ENCODE assay signal across 19 cellular contexts in the genomic region with DNA sequence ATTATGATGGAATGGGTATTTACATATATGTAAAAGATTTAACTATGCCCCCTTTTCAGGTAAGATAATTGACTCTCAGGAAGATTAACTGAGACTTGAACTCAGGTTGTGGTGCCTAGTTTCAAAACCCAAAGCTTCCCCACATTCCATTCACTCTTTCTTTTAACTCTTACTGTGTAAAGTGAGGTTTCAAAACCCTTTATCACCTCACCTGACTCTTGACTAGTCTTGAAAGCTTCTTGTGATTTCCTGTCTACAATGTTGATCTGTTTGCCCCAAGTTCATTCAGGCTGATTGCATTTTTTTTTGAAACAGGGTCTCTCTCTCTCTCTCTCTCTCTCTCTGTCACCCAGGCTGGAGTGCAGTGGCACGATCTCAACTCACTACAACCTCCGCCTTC. TPM values are rescaled to one million over a fixed set of nuclear protein-coding genes. Genes with fewer than 3 reads are reported as not detected.
DNase-seq lines count a peak whose midpoint lies in the region; ATAC-seq and TF ChIP-seq lines count a peak whose summit lies in the region.
"Had no signal": no experiment of that assay in that cellular context is flagged by ENCODE, and none has a peak within 500 bp of the region (broad histone marks: within the 10 kb centered on the region; RNA-seq: fewer than 3 reads in every experiment).

No MANE protein-coding gene starts in this region.

- H3K9me3 ChIP-seq in HCT116 (ENCODE audit: control insufficient read depth in 1 of 2, insufficient read depth in 1 of 2, low read depth in 1 of 2, low read length in 2 of 2) (no peaks in the 10 kb centered on the region), breast epithelium (no peaks in the 10 kb centered on the region), right cardiac atrium (ENCODE audit: control insufficient read depth, low read length) (no peaks in the 10 kb centered on the region), right atrium auricular region (no peaks in the 10 kb centered on the region)
- H3K9me3 ChIP-seq: BLaER1, Caco-2 had no signal

- H3K4me3 ChIP-seq in HCT116 (replicated peaks in 1 of 2; ENCODE audit: low read depth in 1 of 2, low read length in 2 of 2) = no peak overlapping the region
- no peak overlapping the region for H3K4me3 ChIP-seq in breast epithelium
- H3K4me3 ChIP-seq in right cardiac atrium (ENCODE audit: low read length) = no peak overlapping the region
- no peak overlapping the region for H3K4me3 ChIP-seq in right atrium auricular region
- H3K4me3 ChIP-seq: BLaER1 had no signal

- TF ChIP-seq CTCF in HCT116 (IDR thresholded peaks at IDR 0.05 in 2 of 3, conservative IDR thresholded peaks at IDR 0.05 in 1 of 3; ENCODE audit: borderline replicate concordance in 1 of 3, insufficient read depth in 1 of 3, low read depth in 2 of 3, low read length in 2 of 3) (no peak), breast epithelium (IDR thresholded peaks at IDR 0.05) (no peak), right atrium auricular region (IDR thresholded peaks at IDR 0.05) (no peak)

- H3K27ac ChIP-seq in HCT116 (ENCODE audit: low read depth, low read length) (no peak overlapping the region), breast epithelium (no peak overlapping the region), right cardiac atrium (ENCODE audit: low read length) (no peak overlapping the region), right atrium auricular region (no peak overlapping the region)
- H3K27ac ChIP-seq: BLaER1 had no signal

- intact Hi-C loops in HCT116 (cut with micrococcal nuclease) (no loop called here), breast epithelium (cut with DNase I; ENCODE audit: low total_unique reads) (no loop called here), right cardiac atrium (cut with DNase I) (no loop called here)
- intact Hi-C loops in activated T-helper 1 cell treated with anti-CD3 and anti-CD28 coated beads, Interleukin-12 subunit alpha, Interleukin-12 subunit beta, Interleukin-2, Interleukin-4 antibody, amounts not matched to agents 30 ng/mL and 10 ng/mL and 1 ng/mL, durations not matched to agents 14 hours and 24 hours and 36 hours (cut with micrococcal nuclease) = no loop called here

- TF ChIP-seq POLR2A in HCT116 (IDR thresholded peaks at IDR 0.05; ENCODE audit: borderline replicate concordance, extremely low read depth, insufficient read depth, insufficient read length) (no peak), breast epithelium (IDR thresholded peaks at IDR 0.05) (no peak)

- CTCF ChIA-PET in activated CD4-positive, alpha-beta T cell treated with anti-CD3 and anti-CD28 coated beads, Interleukin-2, amount 10 ng/mL, durations not matched to agents 7 days and 5 days (lab: Charles Lee) = interaction anchor here (1.3 kb wide), 1 partner anchor 11 kb away, joined by 3 read pairs; no protein-coding TSS in a partner anchor
- CTCF ChIA-PET in HCT116 (lab: Charles Lee) = no interaction called here

- peaks cover 2% of the 10 kb centered on the region for H3K36me3 Mint-ChIP-seq in activated CD4-positive, alpha-beta T cell treated with anti-CD3 and anti-CD28 coated beads, Interleukin-2, amount 10 ng/mL, durations not matched to agents 7 days and 5 days (ENCODE audit: low read depth)
- H3K36me3 Mint-ChIP-seq in activated T-helper 1 cell treated with anti-CD3 and anti-CD28 coated beads, Interleukin-12 subunit alpha, Interleukin-12 subunit beta, Interleukin-2, Interleukin-4 antibody, amounts not matched to agents 30 ng/mL and 10 ng/mL and 1 ng/mL, durations not matched to agents 14 hours and 24 hours and 36 hours (ENCODE audit: low read depth) = no peaks in the 10 kb centered on the region
- H3K36me3 Mint-ChIP-seq: CD8-positive, alpha-beta memory T cell; IgD-negative memory B cell had no signal

- H3K9me3 Mint-ChIP-seq in activated CD4-positive, alpha-beta T cell treated with anti-CD3 and anti-CD28 coated beads, Interleukin-2, amount 10 ng/mL, durations not matched to agents 7 days and 5 days = peaks cover 2% of the 10 kb centered on the region
- H3K9me3 Mint-ChIP-seq in activated T-helper 1 cell treated with anti-CD3 and anti-CD28 coated beads, Interleukin-12 subunit alpha, Interleukin-12 subunit beta, Interleukin-2, Interleukin-4 antibody, amounts not matched to agents 30 ng/mL and 10 ng/mL and 1 ng/mL, durations not matched to agents 14 hours and 24 hours and 36 hours = no peaks in the 10 kb centered on the region
- H3K9me3 Mint-ChIP-seq: H9, HFFc6, IgD-negative memory B cell had no signal

- ATAC-seq in HCT116 (no peak), right cardiac atrium (no peak)

- H3K9me2 ChIP-seq in HCT116 (ENCODE audit: insufficient read depth) = no peaks in the 10 kb centered on the region

- no TSS peak for BruUV-seq in HCT116 (replicated peaks; lab: Mats Ljungman, UMichigan)

- no peak for TF ChIP-seq RAD21 in HCT116 (IDR thresholded peaks at IDR 0.05; ENCODE audit: low read depth)

- H3K4me1 Mint-ChIP-seq in activated CD4-positive, alpha-beta T cell treated with anti-CD3 and anti-CD28 coated beads, Interleukin-2, amount 10 ng/mL, durations not matched to agents 7 days and 5 days = peaks cover 9% of the 10 kb centered on the region
- peaks cover 8% of the 10 kb centered on the region for H3K4me1 Mint-ChIP-seq in activated T-helper 1 cell treated with anti-CD3 and anti-CD28 coated beads, Interleukin-12 subunit alpha, Interleukin-12 subunit beta, Interleukin-2, Interleukin-4 antibody, amounts not matched to agents 30 ng/mL and 10 ng/mL and 1 ng/mL, durations not matched to agents 14 hours and 24 hours and 36 hours (ENCODE audit: low read depth)
- H3K4me1 Mint-ChIP-seq: CD8-positive, alpha-beta memory T cell; IgD-negative memory B cell had no signal

- H3K36me3 ChIP-seq in HCT116 (ENCODE audit: control insufficient read depth in 1 of 2, insufficient read depth in 2 of 2, low read length in 2 of 2) (no peaks in the 10 kb centered on the region), breast epithelium (no peaks in the 10 kb centered on the region), right atrium auricular region (no peaks in the 10 kb centered on the region)
- H3K36me3 ChIP-seq: BLaER1 had no signal

- RAD21 ChIA-PET in HCT116 (lab: Charles Lee; ENCODE audit: low non-redundant PET in 1 of 2, low total read pairs in 2 of 2, uncharacterized antibody in 2 of 2, unreplicated experiment in 2 of 2) = no interaction called here

- no peaks in the 10 kb centered on the region for H4K20me1 ChIP-seq in HCT116 (ENCODE audit: insufficient read depth)
- H4K20me1 ChIP-seq: BLaER1 had no signal

- POLR2A ChIA-PET in activated CD4-positive, alpha-beta T cell treated with anti-CD3 and anti-CD28 coated beads, Interleukin-2, amount 10 ng/mL, durations not matched to agents 7 days and 5 days (lab: Charles Lee) = no interaction called here
- POLR2A ChIA-PET in HCT116 (lab: Charles Lee) = no interaction called here

- H3K9ac ChIP-seq in HCT116 (ENCODE audit: low read length) = no peak overlapping the region
- H3K9ac ChIP-seq: BLaER1 had no signal

- H3K27me3 ChIP-seq in HCT116 (ENCODE audit: insufficient read depth, low read length) (no peaks in the 10 kb centered on the region), breast epithelium (no peaks in the 10 kb centered on the region), right cardiac atrium (ENCODE audit: control insufficient read depth, insufficient read depth) (no peaks in the 10 kb centered on the region), right atrium auricular region (no peaks in the 10 kb centered on the region)
- H3K27me3 ChIP-seq: BLaER1 had no signal

- no peak overlapping the region for H3K4me3 Mint-ChIP-seq in activated CD4-positive, alpha-beta T cell treated with anti-CD3 and anti-CD28 coated beads, Interleukin-2, amount 10 ng/mL, durations not matched to agents 7 days and 5 days
- no peak overlapping the region for H3K4me3 Mint-ChIP-seq in activated T-helper 1 cell treated with anti-CD3 and anti-CD28 coated beads, Interleukin-12 subunit alpha, Interleukin-12 subunit beta, Interleukin-2, Interleukin-4 antibody, amounts not matched to agents 30 ng/mL and 10 ng/mL and 1 ng/mL, durations not matched to agents 14 hours and 24 hours and 36 hours
- H3K4me3 Mint-ChIP-seq: CD8-positive, alpha-beta memory T cell; H9; HFFc6; IgD-negative memory B cell had no signal

- WGBS in right cardiac atrium = 73% methylated on average over 2 of the region's 2 CpGs

- H3K27ac Mint-ChIP-seq in activated CD4-positive, alpha-beta T cell treated with anti-CD3 and anti-CD28 coated beads, Interleukin-2, amount 10 ng/mL, durations not matched to agents 7 days and 5 days = peak overlapping the region; percentile 63
- H3K27ac Mint-ChIP-seq in activated T-helper 1 cell treated with anti-CD3 and anti-CD28 coated beads, Interleukin-12 subunit alpha, Interleukin-12 subunit beta, Interleukin-2, Interleukin-4 antibody, amounts not matched to agents 30 ng/mL and 10 ng/mL and 1 ng/mL, durations not matched to agents 14 hours and 24 hours and 36 hours = peak overlapping the region; percentile 46
- H3K27ac Mint-ChIP-seq: CD8-positive, alpha-beta memory T cell; H9; HFFc6; IgD-negative memory B cell had no signal

- no peak for DNase-seq in activated CD4-positive, alpha-beta T cell treated with anti-CD3 and anti-CD28 coated beads, Interleukin-2, amount 10 ng/mL, durations not matched to agents 7 days and 5 days
- DNase-seq in activated CD4-positive, alpha-beta T cell treated with anti-CD3 and anti-CD28 coated beads, Interleukin-2, amount 50 U/mL, for 4 hours = no peak
- DNase-seq in HCT116 (ENCODE audit: low read depth, low spot score) (no peak), breast epithelium (ENCODE audit: low spot score in 2 of 2) (no peak), right cardiac atrium (no peak), NCI-H146 (lab: John Stamatoyannopoulos, UW) (no peak), right atrium auricular region (ENCODE audit: low spot score) (no peak)
- DNase-seq in activated T-helper 1 cell treated with anti-CD3 and anti-CD28 coated beads, Interleukin-12 subunit alpha, Interleukin-12 subunit beta, Interleukin-2, Interleukin-4 antibody, amounts not matched to agents 30 ng/mL and 10 ng/mL and 1 ng/mL, durations not matched to agents 14 hours and 24 hours and 36 hours (ENCODE audit: low spot score) = no peak
- DNase-seq: 8988T; AML-193; Caco-2; CD8-positive, alpha-beta memory T cell; DND-41; GF-D8; GOT3; H9; HFFc6 had no signal

- H3K4me1 ChIP-seq in HCT116 (ENCODE audit: control insufficient read depth in 1 of 2, insufficient read depth in 2 of 2, low read length in 2 of 2) (no peaks in the 10 kb centered on the region), breast epithelium (no peaks in the 10 kb centered on the region), right cardiac atrium (ENCODE audit: control insufficient read depth, insufficient read depth, low read length) (no peaks in the 10 kb centered on the region), right atrium auricular region (peaks cover 0 to 9% of the 10 kb centered on the region in 2 donors)
- H3K4me1 ChIP-seq: Caco-2 had no signal

- H3K4me2 ChIP-seq in HCT116 (ENCODE audit: low read length) = no peak overlapping the region
- H3K4me2 ChIP-seq: BLaER1 had no signal

- H3K27me3 Mint-ChIP-seq in activated CD4-positive, alpha-beta T cell treated with anti-CD3 and anti-CD28 coated beads, Interleukin-2, amount 10 ng/mL, durations not matched to agents 7 days and 5 days = peaks cover 1% of the 10 kb centered on the region
- H3K27me3 Mint-ChIP-seq in activated T-helper 1 cell treated with anti-CD3 and anti-CD28 coated beads, Interleukin-12 subunit alpha, Interleukin-12 subunit beta, Interleukin-2, Interleukin-4 antibody, amounts not matched to agents 30 ng/mL and 10 ng/mL and 1 ng/mL, durations not matched to agents 14 hours and 24 hours and 36 hours (ENCODE audit: insufficient read depth) = no peaks in the 10 kb centered on the region

- peak overlapping the region; percentile 40 for H2AFZ ChIP-seq in HCT116 (ENCODE audit: low read depth, low read length, poor library complexity, severe bottlenecking)

- H3K79me2 ChIP-seq in HCT116 (ENCODE audit: insufficient read depth, low read length) = no peaks in the 10 kb centered on the region

RNA-seq across cellular contexts. Expression of gene RAPGEF2, which starts 40.5 kb away (rescaled TPM):
- total RNA-seq in activated CD4-positive, alpha-beta T cell treated with anti-CD3 and anti-CD28 coated beads, Interleukin-2, amount 10 ng/mL, durations not matched to agents 7 days and 5 days = 10 to 100 TPM; 15.8 to 20.4 TPM
- total RNA-seq in HCT116 (2021; ENCODE audit: unreplicated experiment) = 21.2 TPM
- polyA plus RNA-seq in HCT116 (2012) = 14.7 and 15.8 TPM in 2 replicates
- 27.5 and 28.3 TPM in 2 replicates for total RNA-seq in activated T-helper 1 cell treated with anti-CD3 and anti-CD28 coated beads, Interleukin-12 subunit alpha, Interleukin-12 subunit beta, Interleukin-2, Interleukin-4 antibody, amounts not matched to agents 30 ng/mL and 10 ng/mL and 1 ng/mL, durations not matched to agents 14 hours and 24 hours and 36 hours
- 10 to 100 TPM; 47.0 to 84.0 (median 51.5) TPM for total RNA-seq in breast epithelium
- total RNA-seq in right cardiac atrium = 10 to 100 TPM; 35.7 to 38.6 (median 38.2) TPM
- polyA plus RNA-seq in right cardiac atrium = 10.6 TPM
- total RNA-seq in right atrium auricular region = 10 to 100 TPM; 49.8 to 51.5 TPM
